ENCODE assay signal across 9 cellular contexts in genomic region chr11:34439521-34440258, GRCh38. TPM values are rescaled to one million over a fixed set of nuclear protein-coding genes. Genes with fewer than 3 reads are reported as not detected.
A peak's percentile ranks its signal among the peaks of the same experiment; 100 is the strongest.
DNase-seq lines count a peak whose midpoint lies in the region; ATAC-seq, FAIRE-seq and TF ChIP-seq lines count a peak whose summit lies in the region.
"Had no signal": no experiment of that assay in that cellular context is flagged by ENCODE, and none has a peak within 500 bp of the region (broad histone marks: within the 10 kb centered on the region; RNA-seq: fewer than 3 reads in every experiment).

No MANE protein-coding gene starts in this region.

- H3K27ac Mint-ChIP-seq in mesothelial cell of epicardium: peak overlapping the region; percentile 93

- peak overlapping the region; percentile 64 for H3K4me3 ChIP-seq in A673 (ENCODE audit: low read depth, low read length, poor library complexity, severe bottlenecking)
- peak overlapping the region; percentile 86 for H3K4me3 ChIP-seq in GM12878

- H4K20me1 ChIP-seq in GM12878 (ENCODE audit: control insufficient read depth, insufficient read depth): no peaks in the 10 kb centered on the region

- CTCF ChIA-PET in A673 (lab: Charles Lee) (no interaction called here), GM12878 (lab: Yijun Ruan, JAX) (interaction anchor here (0.9 to 2.8 kb wide), 3 partner anchors 10 to 195 kb away, joined by 3 to 14 read pairs (median 13); no protein-coding TSS in a partner anchor)

- H2AFZ ChIP-seq in GM12878 (ENCODE audit: control insufficient read depth, low read depth, low read length): peak overlapping the region; percentile 99

- H3K27me3 Mint-ChIP-seq in mesothelial cell of epicardium (ENCODE audit: low read depth): no peaks in the 10 kb centered on the region

- WGBS in GM12878 (ENCODE audit: insufficient coverage, insufficient replicate concordance, low lambda C conversion rate, missing lambda C conversion rate): 15% methylated on average over 10 of the region's 10 CpGs

- H3K36me3 ChIP-seq in A673 (ENCODE audit: insufficient read depth, low read length, poor library complexity, severe bottlenecking) (no peaks in the 10 kb centered on the region), GM12878 (ENCODE audit: control insufficient read depth in 2 of 2, insufficient read depth in 2 of 2, low read length in 1 of 2) (no peaks in the 10 kb centered on the region)

- peaks cover 20% of the 10 kb centered on the region for H3K79me2 ChIP-seq in GM12878 (ENCODE audit: control insufficient read depth, insufficient read depth, low read length)

- H3K27ac ChIP-seq in A673 (ENCODE audit: low read depth, low read length, poor library complexity, severe bottlenecking): peak overlapping the region; percentile 76
- peak overlapping the region; percentile 91 for H3K27ac ChIP-seq in GM12878 (ENCODE audit: control insufficient read depth, insufficient read depth)

- H3K4me2 ChIP-seq in GM12878 (ENCODE audit: control insufficient read depth, insufficient read depth): peak overlapping the region; percentile 77

- BruUV-seq in A673 (replicated peaks; lab: Mats Ljungman, UMichigan) (TSS peak; percentile 67), GM12878 (replicated peaks; lab: Mats Ljungman, UMichigan) (TSS peak; percentile 70)

- peaks cover 2% of the 10 kb centered on the region for H3K36me3 Mint-ChIP-seq in mesothelial cell of epicardium

- DNase-seq in A673 (ENCODE audit: low spot score) (no peak), HT-29 (ENCODE audit: low spot score) (peak; percentile 59), GM12878 (ENCODE audit: low read depth, low spot score) (no peak), mesothelial cell of epicardium (ENCODE audit: low spot score in 2 of 2, unreplicated experiment in 2 of 2) (no peak), SKM-1 treated with dmso at 0.1 percent for 144 hours (lab: John Stamatoyannopoulos, UW; ENCODE audit: unreplicated experiment) (no peak)

- peaks cover 15% of the 10 kb centered on the region for H3K4me1 ChIP-seq in A673 (ENCODE audit: insufficient read depth, low read length, poor library complexity, severe bottlenecking)
- peaks cover 26% of the 10 kb centered on the region for H3K4me1 ChIP-seq in GM12878 (ENCODE audit: control insufficient read depth, insufficient read depth, low read length)

- TF ChIP-seq RAD21 in GM12878 (IDR thresholded peaks at IDR 0.05; ENCODE audit: insufficient read depth, low read depth, low read length): no peak

- SMC1A ChIA-PET in GM12878 (lab: Charles Lee; ENCODE audit: uncharacterized antibody, unreplicated experiment): interaction anchor here (0.5 to 4.2 kb wide), 8 partner anchors 10 to 1280 kb away, joined by 3 to 17 read pairs (median 4); no protein-coding TSS in a partner anchor

- TF ChIP-seq POLR2A in GM12878 (IDR thresholded peaks at IDR 0.05; ENCODE audit: low read depth, low read length): no peak

- FAIRE-seq in GM12878 (lab: Jason Lieb, UNC): no peak
- FAIRE-seq: islet of Langerhans had no signal

- RAD21 ChIA-PET in GM12878 (lab: Charles Lee; ENCODE audit: unreplicated experiment): interaction anchor here (0.6 to 1.9 kb wide), 3 partner anchors 9 to 265 kb away, joined by 3 to 8 read pairs (median 3); no protein-coding TSS in a partner anchor

- H3K9me3 Mint-ChIP-seq in mesothelial cell of epicardium: peaks cover 4% of the 10 kb centered on the region

- H3K4me3 Mint-ChIP-seq in mesothelial cell of epicardium: peak overlapping the region; percentile 92

- peak overlapping the region; percentile 78 for H3K9ac ChIP-seq in GM12878 (ENCODE audit: control insufficient read depth, insufficient read depth, low read length)

- H3K27me3 ChIP-seq in A673 (replicated peaks; ENCODE audit: insufficient read depth, low read depth, low read length, poor library complexity): no peaks in the 10 kb centered on the region
- no peaks in the 10 kb centered on the region for H3K27me3 ChIP-seq in GM12878 (replicated peaks in 1 of 2; ENCODE audit: control insufficient read depth in 2 of 2, insufficient read depth in 2 of 2, low read length in 1 of 2)

- H3K9me3 ChIP-seq in A673 (ENCODE audit: low read depth, low read length, poor library complexity, severe bottlenecking): peaks cover 8% of the 10 kb centered on the region
- no peaks in the 10 kb centered on the region; the same call in 2 of the 3 replicates for H3K9me3 ChIP-seq in GM12878 (replicated peaks; ENCODE audit: control insufficient read depth, insufficient read depth, low read length)

- in situ Hi-C loops in GM12878 (cut with MboI): no loop called here

- peaks cover 12% of the 10 kb centered on the region for H3K4me1 Mint-ChIP-seq in mesothelial cell of epicardium

- POLR2A ChIA-PET in A673 (lab: Charles Lee; ENCODE audit: low non-redundant PET): no interaction called here
- POLR2A ChIA-PET in GM12878 (lab: Charles Lee): interaction anchor here (0.7 to 0.9 kb wide), 3 partner anchors 13 to 140 kb away, joined by 3 read pairs; no protein-coding TSS in a partner anchor

- ATAC-seq in GM12878: no peak
- ATAC-seq in HG03565 (IDR thresholded peaks at IDR 0.05; ENCODE audit: unreplicated experiment): no peak
- ATAC-seq in GM21786 (IDR thresholded peaks at IDR 0.05; ENCODE audit: unreplicated experiment): no peak
- no peak for ATAC-seq in GM18517 (IDR thresholded peaks at IDR 0.05; ENCODE audit: unreplicated experiment)

- TF ChIP-seq EP300 in GM12878 (IDR thresholded peaks at IDR 0.05; ENCODE audit: borderline replicate concordance in 1 of 2, control insufficient read depth in 1 of 2, low read depth in 2 of 2, low read length in 2 of 2): no peak

- TF ChIP-seq CTCF in A673 (conservative IDR thresholded peaks at IDR 0.05; ENCODE audit: low read depth, low read length): no peak
- TF ChIP-seq CTCF in GM12878 (IDR thresholded peaks at IDR 0.05 in 2 of 3, conservative IDR thresholded peaks at IDR 0.05 in 1 of 3; ENCODE audit: control insufficient read depth in 2 of 3, extremely low read depth in 1 of 3, insufficient read depth in 1 of 3, low read depth in 3 of 3, low read length in 3 of 3): no peak
- TF ChIP-seq CTCF in mesothelial cell of epicardium (IDR thresholded peaks at IDR 0.05; ENCODE audit: unreplicated experiment): no peak

- intact Hi-C loops in A673 (cut with micrococcal nuclease; ENCODE audit: unreplicated experiment) (no loop called here), GM12878 (cut with micrococcal nuclease; ENCODE audit: unreplicated experiment) (no loop called here)

TF ChIP-seq in GM12878, 131 proteins besides CTCF, POLR2A, EP300 and RAD21 (continues in another document):
- no peak for TF ChIP-seq HSF1 (IDR thresholded peaks at IDR 0.05; ENCODE audit: low read depth, low read length)
- TF ChIP-seq POU2F2 (IDR thresholded peaks at IDR 0.05; ENCODE audit: borderline replicate concordance, low read depth, low read length): no peak
- no peak for TF ChIP-seq SP1 (IDR thresholded peaks at IDR 0.05; ENCODE audit: low read depth, low read length)

RNA-seq across cellular contexts. Expression of gene CAT, which starts 1.0 kb away (rescaled TPM):
- 26.6 and 38.3 TPM in 2 replicates for total RNA-seq in A673 (2021)
- 59.2 and 61.7 TPM in 2 replicates for total RNA-seq in HT-29 (2014; rRNA removed; shearing (Covaris generic))
- 45.0 and 47.4 TPM in 2 replicates for total RNA-seq in GM12878 (2013; cell fraction: nucleolus; rRNA removed)
- total RNA-seq in GM12878 (2014; rRNA removed): 35.0 and 40.8 TPM in 2 replicates
- 31.2 and 32.2 TPM in 2 replicates for total RNA-seq in GM12878 (2014; rRNA removed; fragmentation: Illumina TruSeq; extraction: Trizol)
- total RNA-seq in GM12878 (2021): 22.4 and 23.8 TPM in 2 replicates
- 19.5 TPM for polyA plus RNA-seq in GM12878 (2011; ENCODE audit: low read depth)
- polyA plus RNA-seq in GM12878 (2011; rRNA removed): 71.3 and 77.3 TPM in 2 replicates
- 54.5 and 59.7 TPM in 2 replicates for polyA plus RNA-seq in GM12878 (2011; cell fraction: cytosol; rRNA removed)
- polyA plus RNA-seq in GM12878 (2011; cell fraction: nucleus; rRNA removed): 54.3 and 56.3 TPM in 2 replicates
- 23.9 and 29.3 TPM in 2 replicates for polyA plus RNA-seq in GM12878 (2012)
- polyA plus RNA-seq in GM12878 (2014; fragmentation: Illumina TruSeq; extraction: Trizol): 38.8 and 44.3 TPM in 2 replicates
- 10 to 100 TPM; 25.1 to 30.5 TPM for polyA plus RNA-seq in GM12878 (2014; fragmentation: Nextera tagmentation; extraction: Ambion mirVana)
- 24.5 and 26.2 TPM in 2 replicates for polyA plus RNA-seq in GM12878 (2014; rRNA removed)
- polyA plus RNA-seq in GM12878 (2016; fragmentation: Nextera tagmentation; extraction: Ambion mirVana): 10 to 100 TPM; 43.6 TPM
- polyA minus RNA-seq in GM12878 (2011; rRNA and poly(A)+ RNA removed): 44.3 and 46.3 TPM in 2 replicates
- polyA minus RNA-seq in GM12878 (2011; cell fraction: cytosol; rRNA and poly(A)+ RNA removed): 12.8 and 17.3 TPM in 2 replicates
- 18.9 and 22.2 TPM in 2 replicates for polyA minus RNA-seq in GM12878 (2011; cell fraction: nucleus; rRNA and poly(A)+ RNA removed)
- 29.2 to 34.4 TPM (median 30.5 TPM) in 3 replicates for total RNA-seq in mesothelial cell of epicardium
